ENCODE assay signal across 8 cellular contexts in genomic region chr2:42569883-42570282, GRCh38. TPM values are rescaled to one million over a fixed set of nuclear protein-coding genes. Genes with fewer than 3 reads are reported as not detected.
DNase-seq lines count a peak whose midpoint lies in the region; ATAC-seq and TF ChIP-seq lines count a peak whose summit lies in the region.

No MANE protein-coding gene starts in this region.

- no peaks in the 10 kb centered on the region for H3K9me3 ChIP-seq in HEK293 (ENCODE audit: control insufficient read depth, insufficient read depth, low read depth, low read length)
- H3K9me3 ChIP-seq in SK-N-SH, result no peaks in the 10 kb centered on the region

- DNase-seq in SK-N-SH, result peak; percentile 60
- DNase-seq in fibroblast of villous mesenchyme (ENCODE audit: low read depth), result no peak
- no peak for DNase-seq in skeletal muscle cell (ENCODE audit: low read depth)
- DNase-seq in H4 (ENCODE audit: low spot score), result no peak
- no peak for DNase-seq in HUDEP-2 (lab: John Stamatoyannopoulos, UW; ENCODE audit: unreplicated experiment in 76 of 76)
- no peak for DNase-seq in NCI-H226

- 43% methylated on average over 4 of the region's 4 CpGs for WGBS in SK-N-SH (ENCODE audit: low lambda C conversion rate)

- H3K79me2 ChIP-seq in SK-N-SH (ENCODE audit: insufficient read depth), result peaks cover 48% of the 10 kb centered on the region

- H3K4me2 ChIP-seq in SK-N-SH, result peak overlapping the region; percentile 96

- H3K4me1 ChIP-seq in HEK293 (ENCODE audit: control insufficient read depth, insufficient read depth, low read length) (0 out of 2 replicates have a peak, but pooled peaks cover 3% of the 10 kb centered on the region), SK-N-SH (ENCODE audit: control insufficient read depth in 1 of 2, insufficient read depth in 2 of 2, low read depth in 1 of 2, low read length in 1 of 2) (peaks cover 0 to 12% of the 10 kb centered on the region in 2 experiments; a peak in 2 of 4 replicates)

- POLR2A ChIA-PET in HEK293 (lab: Yijun Ruan, JAX) (no interaction called here), SK-N-SH (lab: Yijun Ruan, JAX) (interaction anchor here (0.7 to 0.9 kb wide), 2 partner anchors 9 to 76 kb away, joined by 3 read pairs; partner anchors contain the start of gene KCNG3)

- no peak; a peak in 1 of 4 replicates for TF ChIP-seq EP300 in SK-N-SH (IDR thresholded peaks at IDR 0.05; ENCODE audit: borderline replicate concordance in 1 of 2, low read depth in 1 of 2, low read length in 1 of 2)

- H3K27me3 ChIP-seq in SK-N-SH (ENCODE audit: insufficient read depth), result no peaks in the 10 kb centered on the region

- peaks cover 31% of the 10 kb centered on the region in 2 experiments for H3K36me3 ChIP-seq in HEK293 (ENCODE audit: control insufficient read depth in 2 of 2, insufficient read depth in 1 of 2, low read length in 2 of 2)
- peaks cover under 1 to 13% of the 10 kb centered on the region in 2 experiments for H3K36me3 ChIP-seq in SK-N-SH (replicated peaks in 1 of 2; ENCODE audit: control insufficient read depth in 1 of 2, insufficient read depth in 2 of 2, low read length in 1 of 2)

- peak overlapping the region; percentile 89 for H3K4me3 ChIP-seq in HEK293 (ENCODE audit: low read depth, low read length)
- H3K4me3 ChIP-seq in SK-N-SH (ENCODE audit: low read depth in 2 of 2, low read length in 1 of 2), result peak overlapping the region; percentile 63 to 78
- peak overlapping the region; percentile 78 for H3K4me3 ChIP-seq in fibroblast of villous mesenchyme (ENCODE audit: low read depth, low read length)
- H3K4me3 ChIP-seq in skeletal muscle cell (ENCODE audit: low read depth, low read length), result peak overlapping the region; percentile 78

- peaks cover 8% of the 10 kb centered on the region for H3F3A ChIP-seq in SK-N-SH (replicated peaks; ENCODE audit: insufficient read depth)

- peak overlapping the region; percentile 77; the same call in 1 of the 2 replicates for H3K9ac ChIP-seq in SK-N-SH

- no peaks in the 10 kb centered on the region for H3K9me2 ChIP-seq in SK-N-SH

- H4K20me1 ChIP-seq in SK-N-SH (ENCODE audit: insufficient read depth), result no peaks in the 10 kb centered on the region

- no peak overlapping the region; the same call in 1 of the 2 replicates for H2AFZ ChIP-seq in SK-N-SH (ENCODE audit: low read depth)

- ATAC-seq in HG03097 (IDR thresholded peaks at IDR 0.05; ENCODE audit: low FRiP score, unreplicated experiment), result no peak

- TF ChIP-seq CTCF in HEK293 (tag by site-specific recombination; IDR thresholded peaks at IDR 0.05) (no peak), SK-N-SH (IDR thresholded peaks at IDR 0.05) (no peak), fibroblast of villous mesenchyme (IDR thresholded peaks at IDR 0.05; ENCODE audit: insufficient read depth, low read depth, low read length) (no peak)

- H3K27ac ChIP-seq in HEK293 (ENCODE audit: extremely low read depth, low read depth, low read length) (peak overlapping the region; percentile 50; the same call in 1 of the 2 replicates), SK-N-SH (ENCODE audit: low read depth in 2 of 2, low read length in 1 of 2) (peak overlapping the region; percentile 40 to 88; a peak in 3 of 4 replicates)

- CTCF ChIA-PET in HEK293 (lab: Yijun Ruan, JAX) (no interaction called here), SK-N-SH (lab: Yijun Ruan, JAX) (interaction anchor here (1.0 to 4.8 kb wide), 4 partner anchors 26 to 94 kb away, joined by 3 to 27 read pairs (median 4); no protein-coding TSS in a partner anchor)

- no peak for TF ChIP-seq RAD21 in SK-N-SH (IDR thresholded peaks at IDR 0.05; ENCODE audit: low read length)

TF ChIP-seq in HEK293, 187 proteins besides CTCF, POLR2A, EP300 and RAD21:
- TF ChIP-seq PRDM6 (tag by site-specific recombination; IDR thresholded peaks at IDR 0.05) (peak; percentile 69), ZNF791 (tag by site-specific recombination; IDR thresholded peaks at IDR 0.05) (no peak)

TF ChIP-seq in SK-N-SH, 30 proteins besides CTCF, POLR2A, EP300 and RAD21:
- TF ChIP-seq EZH2phosphoT487 (IDR thresholded peaks at IDR 0.05; ENCODE audit: borderline replicate concordance, low read depth), result no peak
- no peak for TF ChIP-seq JUND (IDR thresholded peaks at IDR 0.05)
- no peak for TF ChIP-seq SIN3A (IDR thresholded peaks at IDR 0.05; ENCODE audit: borderline replicate concordance, low read depth, low read length)
- TF ChIP-seq YY1 (IDR thresholded peaks at IDR 0.05; ENCODE audit: low read depth), result no peak
- no peak for TF ChIP-seq USF2 (IDR thresholded peaks at IDR 0.05; ENCODE audit: borderline replicate concordance, low read depth, low read length)
- TF ChIP-seq ZBTB33 (IDR thresholded peaks at IDR 0.05; ENCODE audit: borderline replicate concordance, low read depth), result no peak
- TF ChIP-seq MXI1 (IDR thresholded peaks at IDR 0.05; ENCODE audit: low read depth, low read length), result peak; percentile 74

RNA-seq across cellular contexts. Expression of gene MTA3, which starts 1.5 kb away (rescaled TPM):
- polyA plus RNA-seq in SK-N-SH (2012; rRNA removed), result 30.8 and 32.3 TPM in 2 replicates
- 39.0 and 41.4 TPM in 2 replicates for polyA plus RNA-seq in SK-N-SH (2012; cell fraction: cytosol; rRNA removed)
- 38.4 and 42.7 TPM in 2 replicates for polyA plus RNA-seq in SK-N-SH (2012; cell fraction: nucleus; rRNA removed)
- total RNA-seq in fibroblast of villous mesenchyme, result 25.8 and 32.0 TPM in 2 replicates
- total RNA-seq in H4 (2014; rRNA removed; shearing (Covaris generic)), result 23.8 and 26.4 TPM in 2 replicates
